1 cellular context compared by ENCODE assay signal in the genomic region with DNA sequence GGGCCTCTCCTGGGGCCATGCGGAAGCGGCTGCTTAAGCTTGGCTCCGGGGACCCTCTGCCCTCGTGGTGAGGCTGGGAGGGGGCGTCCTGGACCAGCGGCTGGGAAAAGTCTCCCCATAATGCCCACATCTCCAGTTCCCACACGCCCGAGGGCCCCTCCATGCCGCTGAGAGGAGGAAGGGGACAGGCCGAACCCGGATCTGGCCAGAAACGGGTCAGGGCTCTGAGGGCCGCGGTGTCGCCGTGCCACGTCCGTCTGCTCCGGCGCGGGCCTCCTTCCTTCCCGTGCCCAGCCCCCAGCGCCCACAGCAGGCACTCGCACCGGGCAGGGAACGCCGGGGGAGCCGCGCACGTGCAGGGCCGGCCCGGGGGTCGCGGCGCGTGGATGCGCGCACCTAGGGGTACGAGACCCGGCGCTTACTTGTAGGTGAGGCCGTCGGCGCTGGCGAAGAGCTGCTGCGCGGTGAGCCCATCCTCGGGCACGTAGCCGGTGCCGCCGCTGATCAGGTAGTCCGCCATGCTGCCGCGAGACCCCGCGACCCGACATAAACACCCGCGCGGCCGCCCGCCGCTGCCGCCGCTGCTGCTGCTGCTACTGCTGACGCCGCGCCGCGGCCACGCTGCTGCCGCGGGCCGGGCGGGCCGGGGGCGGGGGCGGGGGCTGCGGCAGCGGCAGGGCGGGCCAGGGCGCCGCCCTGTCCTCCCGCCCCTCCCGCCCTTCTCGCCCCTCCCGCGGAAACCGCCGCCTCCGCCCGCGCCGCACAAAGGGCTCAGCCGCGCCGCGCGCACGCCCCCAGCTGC.
TF ChIP-seq lines count a peak whose summit lies in the region.

No MANE protein-coding gene starts in this region.

TF ChIP-seq in K562, 482 proteins besides CTCF, POLR2A, EP300 and RAD21 (continued from another document and continues in another):
- no peak for TF ChIP-seq KDM4B (IDR thresholded peaks at IDR 0.05; ENCODE audit: borderline replicate concordance in 2 of 2, low read depth in 1 of 2)
- TF ChIP-seq HNRNPK (IDR thresholded peaks at IDR 0.05; ENCODE audit: low read depth, low read length, poor library complexity, severe bottlenecking), result no peak
- peak; percentile 83 for TF ChIP-seq RBBP5 (IDR thresholded peaks at IDR 0.05; ENCODE audit: borderline replicate concordance, insufficient read depth, low read length, poor library complexity, severe bottlenecking)
- no peak for TF ChIP-seq PTBP1 (IDR thresholded peaks at IDR 0.05; ENCODE audit: low read depth, low read length)
- peak in 2 of 3 experiments; percentile 48 to 64 for TF ChIP-seq YY1 (IDR thresholded peaks at IDR 0.05; ENCODE audit: borderline replicate concordance in 1 of 3, control insufficient read depth in 1 of 3, extremely low read depth in 1 of 3, insufficient read depth in 3 of 3, insufficient read length in 1 of 3, insufficient replicate concordance in 2 of 3, low read depth in 1 of 3, low read length in 2 of 3)
- TF ChIP-seq NR2F6 (CRISPR knock-in tag; IDR thresholded peaks at IDR 0.05), result no peak
- peak; percentile 82 for TF ChIP-seq ARID4B (CRISPR knock-in tag; IDR thresholded peaks at IDR 0.05)
- TF ChIP-seq, protein P1, sequence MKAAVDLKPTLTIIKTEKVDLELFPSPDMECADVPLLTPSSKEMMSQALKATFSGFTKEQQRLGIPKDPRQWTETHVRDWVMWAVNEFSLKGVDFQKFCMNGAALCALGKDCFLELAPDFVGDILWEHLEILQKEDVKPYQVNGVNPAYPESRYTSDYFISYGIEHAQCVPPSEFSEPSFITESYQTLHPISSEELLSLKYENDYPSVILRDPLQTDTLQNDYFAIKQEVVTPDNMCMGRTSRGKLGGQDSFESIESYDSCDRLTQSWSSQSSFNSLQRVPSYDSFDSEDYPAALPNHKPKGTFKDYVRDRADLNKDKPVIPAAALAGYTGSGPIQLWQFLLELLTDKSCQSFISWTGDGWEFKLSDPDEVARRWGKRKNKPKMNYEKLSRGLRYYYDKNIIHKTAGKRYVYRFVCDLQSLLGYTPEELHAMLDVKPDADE (conservative IDR thresholded peaks at IDR 0.05; ENCODE audit: control insufficient read depth, low read depth, low read length), result peak; percentile 73
- TF ChIP-seq MLX (CRISPR knock-in tag; conservative IDR thresholded peaks at IDR 0.05), result peak in 1 of 2 experiments; percentile 93; a peak in 3 of 4 replicates
- TF ChIP-seq TEAD4 (IDR thresholded peaks at IDR 0.05; ENCODE audit: low read length), result no peak
- 0 out of 2 replicates have a peak, but pooled peaks have one; percentile 23 for TF ChIP-seq TEAD4 (CRISPR knock-in tag; IDR thresholded peaks at IDR 0.05; ENCODE audit: borderline replicate concordance)
- TF ChIP-seq SIN3A (IDR thresholded peaks at IDR 0.05; ENCODE audit: borderline replicate concordance in 2 of 2, control insufficient read depth in 1 of 2, low read depth in 2 of 2, low read length in 2 of 2), result peak in 1 of 2 experiments; percentile 39; a peak in 1 of 4 replicates
- no peak for TF ChIP-seq TCF7L2 (IDR thresholded peaks at IDR 0.05; ENCODE audit: low read depth, low read length)
- TF ChIP-seq KAT7 (CRISPR knock-in tag; IDR thresholded peaks at IDR 0.05; ENCODE audit: borderline replicate concordance), result peak; percentile 94
- TF ChIP-seq ZNF23 (CRISPR knock-in tag; IDR thresholded peaks at IDR 0.05), result no peak
- no peak for TF ChIP-seq ZNF197 (CRISPR knock-in tag; IDR thresholded peaks at IDR 0.05; ENCODE audit: low read depth)
- TF ChIP-seq THAP12 (CRISPR knock-in tag; IDR thresholded peaks at IDR 0.05), result peak; percentile 74
- TF ChIP-seq GATAD2B (IDR thresholded peaks at IDR 0.05; ENCODE audit: borderline replicate concordance), result peak; percentile 25; the same call in 1 of the 2 replicates
- TF ChIP-seq ZNF217 (CRISPR knock-in tag; IDR thresholded peaks at IDR 0.05), result no peak
- peak; percentile 60 to 90; a peak in 3 of 4 replicates for TF ChIP-seq MAZ (CRISPR knock-in tag; conservative IDR thresholded peaks at IDR 0.05 in 1 of 2, IDR thresholded peaks at IDR 0.05 in 1 of 2)
- 0 out of 2 replicates have a peak, but pooled peaks have one; percentile 18 for TF ChIP-seq SUPT5H (IDR thresholded peaks at IDR 0.05)
- TF ChIP-seq ESRRA (IDR thresholded peaks at IDR 0.05; ENCODE audit: borderline replicate concordance, low read depth), result no peak
- TF ChIP-seq MECOM (CRISPR knock-in tag; IDR thresholded peaks at IDR 0.05), result no peak
- no peak for TF ChIP-seq POLR2AphosphoS2 (IDR thresholded peaks at IDR 0.05; ENCODE audit: low read length)
- no peak for TF ChIP-seq THAP7 (CRISPR knock-in tag; IDR thresholded peaks at IDR 0.05)
- no peak for TF ChIP-seq ZNF124 (CRISPR knock-in tag; IDR thresholded peaks at IDR 0.05)
- TF ChIP-seq TEAD1 (CRISPR knock-in tag; IDR thresholded peaks at IDR 0.05), result peak in 1 of 2 experiments; percentile 67; a peak in 2 of 4 replicates
- peak; percentile 32; the same call in 1 of the 2 replicates for TF ChIP-seq NFIC (IDR thresholded peaks at IDR 0.05)
- no peak for TF ChIP-seq BRD9 (IDR thresholded peaks at IDR 0.05; ENCODE audit: low read depth, partially characterized antibody)
- no peak for TF ChIP-seq CBFA2T3 (IDR thresholded peaks at IDR 0.05)
- TF ChIP-seq GTF2F1 (IDR thresholded peaks at IDR 0.05; ENCODE audit: low read depth, low read length), result no peak
- peak; percentile 77 for TF ChIP-seq CXXC5 (CRISPR knock-in tag; IDR thresholded peaks at IDR 0.05)
- 0 out of 2 replicates have a peak, but pooled peaks have one; percentile 17 for TF ChIP-seq CREB1 (IDR thresholded peaks at IDR 0.05)
- TF ChIP-seq CREB1 (CRISPR knock-in tag; IDR thresholded peaks at IDR 0.05), result peak; percentile 23; the same call in 1 of the 2 replicates
- TF ChIP-seq, protein P2, sequence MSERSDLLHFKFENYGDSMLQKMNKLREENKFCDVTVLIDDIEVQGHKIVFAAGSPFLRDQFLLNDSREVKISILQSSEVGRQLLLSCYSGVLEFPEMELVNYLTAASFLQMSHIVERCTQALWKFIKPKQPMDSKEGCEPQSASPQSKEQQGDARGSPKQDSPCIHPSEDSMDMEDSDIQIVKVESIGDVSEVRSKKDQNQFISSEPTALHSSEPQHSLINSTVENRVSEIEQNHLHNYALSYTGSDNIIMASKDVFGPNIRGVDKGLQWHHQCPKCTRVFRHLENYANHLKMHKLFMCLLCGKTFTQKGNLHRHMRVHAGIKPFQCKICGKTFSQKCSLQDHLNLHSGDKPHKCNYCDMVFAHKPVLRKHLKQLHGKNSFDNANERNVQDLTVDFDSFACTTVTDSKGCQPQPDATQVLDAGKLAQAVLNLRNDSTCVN (CRISPR knock-in tag; IDR thresholded peaks at IDR 0.05), result 0 out of 2 replicates have a peak, but pooled peaks have one; percentile 13
- TF ChIP-seq, protein P3, sequence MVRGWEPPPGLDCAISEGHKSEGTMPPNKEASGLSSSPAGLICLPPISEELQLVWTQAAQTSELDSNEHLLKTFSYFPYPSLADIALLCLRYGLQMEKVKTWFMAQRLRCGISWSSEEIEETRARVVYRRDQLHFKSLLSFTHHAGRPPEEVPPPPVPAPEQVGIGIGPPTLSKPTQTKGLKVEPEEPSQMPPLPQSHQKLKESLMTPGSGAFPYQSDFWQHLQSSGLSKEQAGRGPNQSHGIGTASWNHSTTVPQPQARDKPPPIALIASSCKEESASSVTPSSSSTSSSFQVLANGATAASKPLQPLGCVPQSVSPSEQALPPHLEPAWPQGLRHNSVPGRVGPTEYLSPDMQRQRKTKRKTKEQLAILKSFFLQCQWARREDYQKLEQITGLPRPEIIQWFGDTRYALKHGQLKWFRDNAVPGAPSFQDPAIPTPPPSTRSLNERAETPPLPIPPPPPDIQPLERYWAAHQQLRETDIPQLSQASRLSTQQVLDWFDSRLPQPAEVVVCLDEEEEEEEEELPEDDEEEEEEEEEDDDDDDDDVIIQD (CRISPR knock-in tag; IDR thresholded peaks at IDR 0.05), result no peak
- TF ChIP-seq GABPB2 (CRISPR knock-in tag; conservative IDR thresholded peaks at IDR 0.05), result no peak
- 0 out of 2 replicates have a peak, but pooled peaks have one; percentile 24 for TF ChIP-seq ZFP1 (CRISPR knock-in tag; IDR thresholded peaks at IDR 0.05)
- 0 out of 2 replicates have a peak, but pooled peaks have one; percentile 40 for TF ChIP-seq RBM34 (IDR thresholded peaks at IDR 0.05; ENCODE audit: borderline replicate concordance, insufficient read depth, low read length)
- no peak for TF ChIP-seq HES1 (IDR thresholded peaks at IDR 0.05; ENCODE audit: low read depth)
- no peak for TF ChIP-seq RBM15 (IDR thresholded peaks at IDR 0.05; ENCODE audit: insufficient read depth, low read length)
- TF ChIP-seq TGIF2 (CRISPR knock-in tag; IDR thresholded peaks at IDR 0.05), result no peak; the same call in 1 of the 2 replicates
- TF ChIP-seq CCNT2 (IDR thresholded peaks at IDR 0.05; ENCODE audit: borderline replicate concordance, extremely low read depth, insufficient read length, low read depth, low read length), result peak; percentile 57
- TF ChIP-seq HNRNPL (IDR thresholded peaks at IDR 0.05; ENCODE audit: low read depth, low read length), result peak; percentile 67
